8 cellular contexts compared by ENCODE assay signal in the genomic region with DNA sequence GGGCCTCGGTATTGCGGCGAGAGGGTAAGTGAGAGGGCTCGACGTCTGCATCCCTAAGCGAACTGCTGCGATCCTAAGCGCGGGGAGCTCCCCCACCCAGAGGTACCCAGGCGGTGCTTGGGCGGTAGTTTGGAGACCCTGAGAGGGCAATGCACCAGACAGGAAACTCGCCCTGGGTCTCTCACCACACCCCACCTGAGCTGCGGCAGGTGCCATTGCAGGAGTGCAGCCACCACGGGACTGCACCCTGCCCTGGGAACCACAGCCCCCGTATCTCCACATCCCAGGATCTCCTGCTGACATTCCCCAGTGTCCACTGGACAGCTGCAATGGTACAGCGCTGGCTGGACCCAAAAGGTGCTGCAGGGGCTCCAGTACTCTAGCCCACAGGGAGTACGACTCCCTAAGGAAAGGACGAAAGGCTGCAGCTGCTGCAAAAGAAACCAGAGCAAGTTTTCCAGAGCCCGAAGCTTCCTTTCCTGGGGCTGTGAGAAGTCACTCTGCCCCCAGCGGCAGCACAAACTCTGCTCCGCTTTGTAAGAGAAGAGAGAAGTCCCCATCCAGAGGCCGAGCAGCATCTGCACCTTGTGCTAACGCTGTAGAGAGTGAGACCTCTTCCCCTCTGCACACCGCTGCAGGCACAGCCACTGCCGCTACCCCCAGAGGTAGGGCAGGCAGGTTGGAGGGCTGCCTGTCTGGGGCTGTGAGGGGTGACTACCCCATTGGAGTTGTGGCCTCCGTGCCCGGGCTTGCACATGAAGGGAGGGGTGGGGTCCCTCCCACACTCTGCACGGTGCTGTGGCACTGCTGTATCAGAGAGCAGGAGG. TPM values are rescaled to one million over a fixed set of nuclear protein-coding genes. Genes with fewer than 3 reads are reported as not detected.
A peak's percentile ranks its signal among the peaks of the same experiment; 100 is the strongest.
DNase-seq lines count a peak whose midpoint lies in the region; ATAC-seq, FAIRE-seq and TF ChIP-seq lines count a peak whose summit lies in the region.

No MANE protein-coding gene starts in this region.

- no peaks in the 10 kb centered on the region for H3F3A ChIP-seq in PC-3 (ENCODE audit: low read length, unreplicated experiment)

- H3K4me1 ChIP-seq in PC-3 (ENCODE audit: insufficient read depth, low read length) (no peaks in the 10 kb centered on the region), adrenal gland (replicated peaks in 1 of 2) (peaks cover 5 to 14% of the 10 kb centered on the region in 2 donors), pancreas (peaks cover 0 to 3% (median 0%) of the 10 kb centered on the region in 3 donors)

- peak overlapping the region; percentile 70 for H3K4me3 ChIP-seq in PC-3 (ENCODE audit: low read length)
- H3K4me3 ChIP-seq in adrenal gland = peak overlapping the region in 2 of 4 donors; percentile 36 to 52
- H3K4me3 ChIP-seq in pancreas = peak overlapping the region; percentile 22 to 55 (median 30)

- DNase-seq in CD4-positive, alpha-beta T cell = peak in 9 of 10 experiments; percentile 2 to 41 (median 14)
- DNase-seq in PC-3 (peak; percentile 77), adrenal gland (peak; percentile 41 to 80 (median 69)), left ventricle myocardium superior (peak; percentile 46), pancreas (peak; percentile 36 to 77 (median 56)), NCI-H187 treated with DMSO at 0.1 percent for 48 hours (lab: John Stamatoyannopoulos, UW) (no peak)

- no peaks in the 10 kb centered on the region for H3K9me2 ChIP-seq in PC-3 (replicated peaks; ENCODE audit: low read length)

- H3K27me3 ChIP-seq in CD4-positive, alpha-beta T cell (ENCODE audit: control insufficient read depth, insufficient read depth, low read length) = no peaks in the 10 kb centered on the region
- H3K27me3 ChIP-seq in PC-3 (ENCODE audit: low read length) = 0 out of 2 replicates have a peak, but pooled peaks cover 5% of the 10 kb centered on the region
- peaks cover 9% of the 10 kb centered on the region for H3K27me3 ChIP-seq in adrenal gland
- H3K27me3 ChIP-seq in pancreas = no peaks in the 10 kb centered on the region

- H3K4me1 Mint-ChIP-seq in CD4-positive, alpha-beta T cell (ENCODE audit: low read depth) = peaks cover 15% of the 10 kb centered on the region

- peak overlapping the region; percentile 93 for H3K4me2 ChIP-seq in PC-3 (ENCODE audit: low read length)

- no TSS peak for BruUV-seq in PC-3 (replicated peaks; lab: Mats Ljungman, UMichigan)

- no peaks in the 10 kb centered on the region for H3K79me2 ChIP-seq in PC-3 (ENCODE audit: low read length)

- no peak overlapping the region for H3K27ac ChIP-seq in CD4-positive, alpha-beta T cell (ENCODE audit: low read depth, low read length)
- no peak overlapping the region for H3K27ac ChIP-seq in PC-3 (ENCODE audit: low read length)
- no peak overlapping the region for H3K27ac ChIP-seq in adrenal gland
- H3K27ac ChIP-seq in pancreas = no peak overlapping the region

- H3K9ac ChIP-seq in PC-3 (ENCODE audit: low read length) = 0 out of 2 replicates have a peak overlapping the region, but pooled peaks have one; percentile 0

- H2AFZ ChIP-seq in PC-3 (ENCODE audit: low read length) = peak overlapping the region; percentile 98

- no peaks in the 10 kb centered on the region for H3K9me3 ChIP-seq in CD4-positive, alpha-beta T cell (ENCODE audit: control insufficient read depth, low read length)
- H3K9me3 ChIP-seq in PC-3 (ENCODE audit: low read length) (no peaks in the 10 kb centered on the region), adrenal gland (replicated peaks in 1 of 3) (no peaks in the 10 kb centered on the region), pancreas (no peaks in the 10 kb centered on the region)

- intact Hi-C loops in CD4-positive, alpha-beta T cell (cut with DNase I, micrococcal nuclease) = loop anchor here in 1 of 2 experiments (5.0 kb wide), 1 partner anchor 377 kb away; no protein-coding TSS in a partner anchor
- intact Hi-C loops in PC-3 (cut with micrococcal nuclease) = loop anchor here (2.0 to 10.0 kb wide), 4 partner anchors 92 to 499 kb away; a partner anchor contains a TSS
- intact Hi-C loops in adrenal gland (cut with DNase I) = loop anchor here in 1 of 2 donors (5.0 to 10.0 kb wide), 2 partner anchors 129 to 362 kb away; no protein-coding TSS in a partner anchor
- intact Hi-C loops in left ventricle myocardium superior (cut with micrococcal nuclease) = loop anchor here (10.0 kb wide), 1 partner anchor 359 kb away; no protein-coding TSS in a partner anchor
- intact Hi-C loops in pancreas (cut with DNase I) = loop anchor here in 1 of 3 donors (5.0 kb wide), 1 partner anchor 357 kb away; no protein-coding TSS in a partner anchor

- TF ChIP-seq CTCF in CD4-positive, alpha-beta T cell (IDR thresholded peaks at IDR 0.05) = peak; percentile 19
- peak; percentile 67 for TF ChIP-seq CTCF in PC-3 (conservative IDR thresholded peaks at IDR 0.05; ENCODE audit: low read depth, low read length)
- peak; percentile 16 to 57 (median 46) for TF ChIP-seq CTCF in adrenal gland (IDR thresholded peaks at IDR 0.05)
- TF ChIP-seq CTCF in pancreas (IDR thresholded peaks at IDR 0.05) = peak; percentile 11 to 30 (median 24)

- peak overlapping the region; percentile 86 for H3K4me3 Mint-ChIP-seq in CD4-positive, alpha-beta T cell

- no peak for FAIRE-seq in pancreas (lab: Jason Lieb, UNC)

- TF ChIP-seq POLR2A in adrenal gland (IDR thresholded peaks at IDR 0.05) = no peak

- H3K27me3 Mint-ChIP-seq in CD4-positive, alpha-beta T cell = peaks cover 41% of the 10 kb centered on the region

- H3K36me3 ChIP-seq in PC-3 (ENCODE audit: low read depth, low read length) = no peaks in the 10 kb centered on the region
- H3K36me3 ChIP-seq in adrenal gland (replicated peaks in 1 of 2) = no peaks in the 10 kb centered on the region
- no peaks in the 10 kb centered on the region for H3K36me3 ChIP-seq in pancreas

- POLR2A ChIA-PET in CD4-positive, alpha-beta T cell (lab: Charles Lee) = interaction anchor here (0.6 to 1.9 kb wide), 6 partner anchors 13 to 251 kb away, joined by 3 to 9 read pairs (median 4); a partner anchor contains a TSS
- POLR2A ChIA-PET in PC-3 (lab: Charles Lee; ENCODE audit: unreplicated experiment) = interaction anchor here (0.6 kb wide), 2 partner anchors 207 to 371 kb away, joined by 3 to 5 read pairs; no protein-coding TSS in a partner anchor

- peak; percentile 79 for ATAC-seq in CD4-positive, alpha-beta T cell (ENCODE audit: poor library complexity)
- peak; percentile 88 for ATAC-seq in GM19351 (IDR thresholded peaks at IDR 0.05; ENCODE audit: unreplicated experiment)
- peak; percentile 87 for ATAC-seq in HG03460 (IDR thresholded peaks at IDR 0.05; ENCODE audit: unreplicated experiment)
- peak; percentile 89 for ATAC-seq in PC-3
- ATAC-seq in left ventricle myocardium superior = peak; percentile 86
- peak; percentile 81 to 92 (median 90) for ATAC-seq in pancreas

- CTCF ChIA-PET in CD4-positive, alpha-beta T cell (lab: Charles Lee) = interaction anchor here (0.6 to 1.4 kb wide), 3 partner anchors 30 to 377 kb away, joined by 3 read pairs; no protein-coding TSS in a partner anchor
- CTCF ChIA-PET in PC-3 (lab: Charles Lee) = interaction anchor here (0.5 to 0.7 kb wide), 7 partner anchors 24 to 633 kb away, joined by 3 to 9 read pairs (median 3); a partner anchor contains a TSS

- H4K20me1 ChIP-seq in PC-3 (ENCODE audit: low read length) = no peaks in the 10 kb centered on the region

- H3K27ac Mint-ChIP-seq in CD4-positive, alpha-beta T cell = no peak overlapping the region

- H3K36me3 Mint-ChIP-seq in CD4-positive, alpha-beta T cell (ENCODE audit: low read depth) = no peaks in the 10 kb centered on the region

- H3K9me3 Mint-ChIP-seq in CD4-positive, alpha-beta T cell = no peaks in the 10 kb centered on the region

- 1 to 9% (median 2%) methylated on average over 7 to 28 of the region's 28 CpGs for WGBS in adrenal gland, 4 donors
- WGBS in pancreas, 2 donors = 2% methylated on average over 28 of the region's 28 CpGs

RNA-seq across cellular contexts. Expression of a gene that starts 31.1 kb away (rescaled TPM):
- 10 to 100 TPM; 51.8 to 52.6 TPM for total RNA-seq in CD4-positive, alpha-beta T cell
- total RNA-seq in PC-3 (2014; rRNA removed) (19.1 and 32.0 TPM in 2 replicates), adrenal gland (10 to 100 TPM; 20.9 to 78.2 (median 45.6) TPM), left ventricle myocardium superior (17.6 TPM), pancreas (10 to 100 TPM; 22.0 to 46.8 (median 32.6) TPM)
- polyA plus RNA-seq in adrenal gland (10 to 100 TPM; 13.9 to 29.5 (median 16.3) TPM), pancreas (10 to 100 TPM; 14.6 to 20.5 TPM)
